1 cellular context compared by ENCODE assay signal in the genomic region with DNA sequence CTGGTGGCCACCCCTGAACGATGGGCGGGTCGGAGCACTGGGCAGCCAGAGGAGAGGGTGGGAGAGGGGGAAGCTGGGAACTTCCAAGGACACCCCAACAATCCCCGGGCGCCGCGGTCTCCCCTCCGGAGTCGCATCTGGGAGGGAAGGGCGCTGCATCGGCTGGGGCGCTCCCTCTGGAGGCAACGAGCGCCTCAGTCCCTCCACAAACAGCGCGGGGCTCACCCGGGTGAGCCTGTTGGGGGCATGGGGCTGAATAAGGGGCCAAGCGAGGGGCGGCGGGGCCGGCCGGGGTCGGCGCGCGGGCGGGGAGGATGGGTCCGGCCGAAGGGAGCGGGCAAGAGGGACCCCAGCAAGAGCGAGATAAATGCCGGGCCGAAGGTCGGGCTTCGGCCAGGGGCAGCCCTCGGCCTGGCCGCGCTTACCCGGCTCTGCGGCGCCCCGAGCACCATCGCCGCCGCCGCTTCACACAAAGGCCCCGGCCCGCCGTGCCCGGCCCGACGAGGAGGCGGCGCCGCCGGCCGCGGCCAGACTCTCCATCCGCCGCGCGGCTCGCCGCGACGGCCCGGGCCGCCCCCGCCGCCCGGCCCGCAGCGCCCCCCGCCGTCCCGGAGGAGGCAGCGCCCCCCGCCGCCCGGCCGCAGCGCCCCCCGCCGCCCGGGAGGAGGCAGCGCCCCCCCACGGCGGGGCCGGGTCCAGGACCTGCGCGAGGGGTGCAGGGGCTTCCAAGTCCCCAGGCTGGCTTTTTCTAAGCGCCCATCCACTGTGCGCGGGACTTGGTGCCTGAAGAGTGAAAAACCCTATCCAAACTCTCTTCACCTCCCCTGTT.
A peak's percentile ranks its signal among the peaks of the same experiment; 100 is the strongest.
TF ChIP-seq lines count a peak whose summit lies in the region.

A gene with protein sequence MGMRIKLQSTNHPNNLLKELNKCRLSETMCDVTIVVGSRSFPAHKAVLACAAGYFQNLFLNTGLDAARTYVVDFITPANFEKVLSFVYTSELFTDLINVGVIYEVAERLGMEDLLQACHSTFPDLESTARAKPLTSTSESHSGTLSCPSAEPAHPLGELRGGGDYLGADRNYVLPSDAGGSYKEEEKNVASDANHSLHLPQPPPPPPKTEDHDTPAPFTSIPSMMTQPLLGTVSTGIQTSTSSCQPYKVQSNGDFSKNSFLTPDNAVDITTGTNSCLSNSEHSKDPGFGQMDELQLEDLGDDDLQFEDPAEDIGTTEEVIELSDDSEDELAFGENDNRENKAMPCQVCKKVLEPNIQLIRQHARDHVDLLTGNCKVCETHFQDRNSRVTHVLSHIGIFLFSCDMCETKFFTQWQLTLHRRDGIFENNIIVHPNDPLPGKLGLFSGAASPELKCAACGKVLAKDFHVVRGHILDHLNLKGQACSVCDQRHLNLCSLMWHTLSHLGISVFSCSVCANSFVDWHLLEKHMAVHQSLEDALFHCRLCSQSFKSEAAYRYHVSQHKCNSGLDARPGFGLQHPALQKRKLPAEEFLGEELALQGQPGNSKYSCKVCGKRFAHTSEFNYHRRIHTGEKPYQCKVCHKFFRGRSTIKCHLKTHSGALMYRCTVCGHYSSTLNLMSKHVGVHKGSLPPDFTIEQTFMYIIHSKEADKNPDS (minus strand): TSS at position 567 of the 829 bp plus-strand sequence. CDS start 1,629 bp downstream, outside the sequence.

TF ChIP-seq in HepG2, 621 proteins besides CTCF, POLR2A, EP300 and RAD21 (continued from another document):
- TF ChIP-seq ZNF333 (CRISPR knock-in tag; IDR thresholded peaks at IDR 0.05; ENCODE audit: borderline replicate concordance) (0 out of 2 replicates have a peak, but pooled peaks have one; percentile 52), ZNF563 (CRISPR knock-in tag; IDR thresholded peaks at IDR 0.05) (peak; percentile 63; the same call in 1 of the 2 replicates), GABPA (IDR thresholded peaks at IDR 0.05; ENCODE audit: low read depth, low read length) (peak; percentile 53), GABPA (CRISPR knock-in tag; IDR thresholded peaks at IDR 0.05; ENCODE audit: low read depth) (no peak), PHF8 (CRISPR knock-in tag; IDR thresholded peaks at IDR 0.05) (0 out of 2 replicates have a peak, but pooled peaks have one; percentile 62), ASH2L (IDR thresholded peaks at IDR 0.05; ENCODE audit: insufficient read length, low read depth, low read length) (peak; percentile 32), AGO2 (optimal IDR thresholded peaks at IDR 0.05; ENCODE audit: low read depth, low read length) (peak; percentile 35), KDM5B (CRISPR knock-in tag; IDR thresholded peaks at IDR 0.05; ENCODE audit: borderline replicate concordance) (peak; percentile 43; the same call in 1 of the 2 replicates), ZFY (CRISPR knock-in tag; IDR thresholded peaks at IDR 0.05) (peak; percentile 91), TCF12 (IDR thresholded peaks at IDR 0.05) (no peak), TCF12 (CRISPR knock-in tag; IDR thresholded peaks at IDR 0.05) (0 out of 2 replicates have a peak, but pooled peaks have one; percentile 35), SSRP1 (CRISPR knock-in tag; IDR thresholded peaks at IDR 0.05) (no peak), POLR2G (IDR thresholded peaks at IDR 0.05; ENCODE audit: low read depth, low read length) (peak; percentile 65)
- TF ChIP-seq, protein P1, sequence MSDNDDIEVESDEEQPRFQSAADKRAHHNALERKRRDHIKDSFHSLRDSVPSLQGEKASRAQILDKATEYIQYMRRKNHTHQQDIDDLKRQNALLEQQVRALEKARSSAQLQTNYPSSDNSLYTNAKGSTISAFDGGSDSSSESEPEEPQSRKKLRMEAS (IDR thresholded peaks at IDR 0.05): peak; percentile 31; the same call in 1 of the 2 replicates
- TF ChIP-seq, protein P2, sequence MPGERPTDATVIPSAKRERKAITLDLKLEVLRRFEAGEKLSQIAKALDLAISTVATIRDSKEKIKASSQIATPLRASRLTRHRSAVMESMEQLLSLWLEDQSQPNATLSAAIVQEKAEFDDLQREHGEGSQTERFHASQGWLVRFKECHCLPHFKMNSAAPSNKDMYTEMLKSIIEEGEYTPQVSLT (CRISPR knock-in tag; IDR thresholded peaks at IDR 0.05; ENCODE audit: borderline replicate concordance, low read depth): no peak
TF ChIP-seq in HepG2: peak in this region for 47.
